Comparison of ENCODE assay signal across 23 cellular contexts in genomic region chr1:205451202-205451601, GRCh38. TPM values are rescaled to one million over a fixed set of nuclear protein-coding genes. Genes with fewer than 3 reads are reported as not detected.
DNase-seq lines count a peak whose midpoint lies in the region; ATAC-seq, FAIRE-seq and TF ChIP-seq lines count a peak whose summit lies in the region.
"Had no signal": no experiment of that assay in that cellular context is flagged by ENCODE, and none has a peak within 500 bp of the region (broad histone marks: within the 10 kb centered on the region; RNA-seq: fewer than 3 reads in every experiment).

No MANE protein-coding gene starts in this region.

- H3K36me3 ChIP-seq in HCT116 (ENCODE audit: control insufficient read depth in 1 of 2, insufficient read depth in 2 of 2, low read length in 2 of 2) = peaks cover 0 to 8% of the 10 kb centered on the region in 2 experiments; a peak in 1 of 4 replicates
- no peaks in the 10 kb centered on the region for H3K36me3 ChIP-seq in astrocyte (ENCODE audit: insufficient read depth, low read length)
- H3K36me3 ChIP-seq in smooth muscle cell (ENCODE audit: low read depth) = no peaks in the 10 kb centered on the region
- no peaks in the 10 kb centered on the region for H3K36me3 ChIP-seq in transverse colon
- H3K36me3 ChIP-seq in gastroesophageal sphincter = no peaks in the 10 kb centered on the region
- H3K36me3 ChIP-seq: colonic mucosa, suprapubic skin had no signal

- H3K9ac ChIP-seq in HCT116 (ENCODE audit: low read length) (peak overlapping the region; percentile 61; the same call in 1 of the 2 replicates), astrocyte (ENCODE audit: low read length) (no peak overlapping the region), smooth muscle cell (ENCODE audit: low read depth) (no peak overlapping the region)

- peaks cover 26% of the 10 kb centered on the region for H3K79me2 ChIP-seq in HCT116 (ENCODE audit: insufficient read depth, low read length)
- peaks cover 19% of the 10 kb centered on the region for H3K79me2 ChIP-seq in astrocyte (ENCODE audit: insufficient read depth, low read length)
- H3K79me2 ChIP-seq in smooth muscle cell (ENCODE audit: low read depth) = peaks cover 16% of the 10 kb centered on the region

- no peak for TF ChIP-seq CTCF in HCT116 (IDR thresholded peaks at IDR 0.05 in 2 of 3, conservative IDR thresholded peaks at IDR 0.05 in 1 of 3; ENCODE audit: borderline replicate concordance in 1 of 3, insufficient read depth in 1 of 3, low read depth in 2 of 3, low read length in 2 of 3)
- TF ChIP-seq CTCF in astrocyte (IDR thresholded peaks at IDR 0.05; ENCODE audit: insufficient read depth, low read depth, low read length) = no peak
- no peak for TF ChIP-seq CTCF in smooth muscle cell (IDR thresholded peaks at IDR 0.05; ENCODE audit: borderline replicate concordance, insufficient read depth, poor library complexity, severe bottlenecking)
- no peak for TF ChIP-seq CTCF in transverse colon (IDR thresholded peaks at IDR 0.05)
- TF ChIP-seq CTCF in gastroesophageal sphincter (IDR thresholded peaks at IDR 0.05) = no peak

- RAD21 ChIA-PET in HCT116 (lab: Charles Lee; ENCODE audit: low non-redundant PET in 1 of 2, low total read pairs in 2 of 2, uncharacterized antibody in 2 of 2, unreplicated experiment in 2 of 2) = interaction anchor here (0.6 to 0.9 kb wide), 2 partner anchors 97 to 222 kb away, joined by 3 to 6 read pairs; no protein-coding TSS in a partner anchor

- CTCF ChIA-PET in HCT116 (lab: Charles Lee) = interaction anchor here (1.4 kb wide), 1 partner anchor 178 kb away, joined by 5 read pairs; no protein-coding TSS in a partner anchor

- H3K9me3 ChIP-seq in HCT116 (ENCODE audit: control insufficient read depth in 1 of 2, insufficient read depth in 1 of 2, low read depth in 1 of 2, low read length in 2 of 2) (no peaks in the 10 kb centered on the region), astrocyte (ENCODE audit: insufficient read depth, low read depth, low read length) (no peaks in the 10 kb centered on the region), iPS-18c (ENCODE audit: control insufficient read depth, insufficient read depth, low read length) (no peaks in the 10 kb centered on the region), smooth muscle cell (replicated peaks; ENCODE audit: low read depth) (no peaks in the 10 kb centered on the region), transverse colon (no peaks in the 10 kb centered on the region), gastroesophageal sphincter (no peaks in the 10 kb centered on the region)
- H3K9me3 ChIP-seq: colonic mucosa, suprapubic skin had no signal

- H3K9me2 ChIP-seq in HCT116 (ENCODE audit: insufficient read depth) = no peaks in the 10 kb centered on the region

- ATAC-seq in HCT116 (no peak), gastroesophageal sphincter (no peak), HG03175 (IDR thresholded peaks at IDR 0.05; ENCODE audit: unreplicated experiment) (no peak)
- ATAC-seq: activated T-cell treated with anti-CD3 and anti-CD28 coated beads, Interleukin-2, amount 50 U/mL, for 72 hours; Panc1; SK-N-SH treated with all-trans-retinoic acid at 6 μM for 48 hours had no signal

- no peaks in the 10 kb centered on the region for H3K9me3 Mint-ChIP-seq in astrocyte (ENCODE audit: unreplicated experiment)
- H3K9me3 Mint-ChIP-seq: activated naive CD8-positive, alpha-beta T cell treated with anti-CD3 and anti-CD28 coated beads for 36 hours; activated T-cell treated with anti-CD3 and anti-CD28 coated beads, Interleukin-2, amount 50 U/mL, for 72 hours; CD8-positive, alpha-beta memory T cell had no signal

- H3F3A ChIP-seq in smooth muscle cell (ENCODE audit: low read depth) = peaks cover 4% of the 10 kb centered on the region

- H3K36me3 Mint-ChIP-seq in astrocyte (ENCODE audit: low read depth, unreplicated experiment) = peaks cover 1% of the 10 kb centered on the region
- H3K36me3 Mint-ChIP-seq: activated naive CD8-positive, alpha-beta T cell treated with anti-CD3 and anti-CD28 coated beads for 36 hours; CD8-positive, alpha-beta memory T cell had no signal

- peak overlapping the region; percentile 71 for H3K27ac ChIP-seq in HCT116 (ENCODE audit: low read depth, low read length)
- no peak overlapping the region for H3K27ac ChIP-seq in astrocyte (ENCODE audit: low read depth, low read length)
- peak overlapping the region; percentile 76 for H3K27ac ChIP-seq in smooth muscle cell (ENCODE audit: low read depth)
- H3K27ac ChIP-seq in transverse colon = no peak overlapping the region
- H3K27ac ChIP-seq in gastroesophageal sphincter = no peak overlapping the region
- H3K27ac ChIP-seq: colonic mucosa, suprapubic skin had no signal

- H3K27me3 Mint-ChIP-seq in astrocyte (ENCODE audit: low read depth, unreplicated experiment) = peaks cover 34% of the 10 kb centered on the region

- H3K27me3 ChIP-seq in HCT116 (ENCODE audit: insufficient read depth, low read length) (0 out of 2 replicates have a peak, but pooled peaks cover 3% of the 10 kb centered on the region), astrocyte (ENCODE audit: insufficient read depth, low read length) (peaks cover 42% of the 10 kb centered on the region), smooth muscle cell (ENCODE audit: low read depth) (peaks cover 36% of the 10 kb centered on the region), transverse colon (peaks cover 65% of the 10 kb centered on the region), gastroesophageal sphincter (peaks cover 70% of the 10 kb centered on the region)

- H2AFZ ChIP-seq in HCT116 (ENCODE audit: low read depth, low read length, poor library complexity, severe bottlenecking) (no peak overlapping the region), astrocyte (ENCODE audit: low read depth, low read length) (no peak overlapping the region), smooth muscle cell (ENCODE audit: low read depth) (no peak overlapping the region)

- WGBS in smooth muscle cell (ENCODE audit: low lambda C conversion rate) = 42% methylated on average over 5 of the region's 5 CpGs
- WGBS in transverse colon (ENCODE audit: low coverage in 1 of 2), 2 donors = 59% methylated on average over 5 of the region's 5 CpGs; no CpG with 5 or more reads in 1 of the 2 donors
- WGBS in gastroesophageal sphincter (ENCODE audit: low coverage in 1 of 2), 2 donors = 60% methylated on average over 2 of the region's 5 CpGs; no CpG with 5 or more reads in 1 of the 2 donors

- H3K4me1 ChIP-seq in HCT116 (ENCODE audit: control insufficient read depth in 1 of 2, insufficient read depth in 2 of 2, low read length in 2 of 2) = peaks cover 47 to 82% of the 10 kb centered on the region in 2 experiments
- peaks cover 27% of the 10 kb centered on the region for H3K4me1 ChIP-seq in astrocyte (ENCODE audit: insufficient read depth, low read length)
- H3K4me1 ChIP-seq in smooth muscle cell (ENCODE audit: low read depth) = peaks cover 70% of the 10 kb centered on the region
- peaks cover 4 to 24% (median 15%) of the 10 kb centered on the region in 4 donors for H3K4me1 ChIP-seq in transverse colon
- H3K4me1 ChIP-seq in gastroesophageal sphincter = peaks cover 0 to 17% (median 7%) of the 10 kb centered on the region in 3 donors

- TF ChIP-seq EP300 in transverse colon (IDR thresholded peaks at IDR 0.05; ENCODE audit: low read depth) (no peak), gastroesophageal sphincter (IDR thresholded peaks at IDR 0.05) (no peak)

- peak overlapping the region; percentile 90 for H3K4me2 ChIP-seq in HCT116 (ENCODE audit: low read length)
- no peak overlapping the region for H3K4me2 ChIP-seq in astrocyte (ENCODE audit: low read length)
- no peak overlapping the region for H3K4me2 ChIP-seq in smooth muscle cell

- no peak for DNase-seq in HCT116 (ENCODE audit: low read depth, low spot score)
- DNase-seq in astrocyte (ENCODE audit: low read depth) = no peak
- no peak for DNase-seq in smooth muscle cell (lab: John Stamatoyannopoulos, UW; ENCODE audit: unreplicated experiment)
- DNase-seq in transverse colon = no peak
- DNase-seq: activated CD8-positive, alpha-beta memory T cell treated with anti-CD3 and anti-CD28 coated beads for 24 hours; activated naive CD8-positive, alpha-beta T cell treated with anti-CD3 and anti-CD28 coated beads for 36 hours; activated T-cell treated with anti-CD3 and anti-CD28 coated beads, Interleukin-2, amount 50 U/mL, for 72 hours; CD8-positive, alpha-beta memory T cell; colonic mucosa; DND-41; hippocampal formation; NCI-H1436 treated with DMSO at 0.1 percent for 48 hours; NCI-H2227 treated with DMSO at 0.1 percent for 48 hours; stimulated activated CD4-positive, alpha-beta T cell treated with anti-CD3 and anti-CD28 coated beads, Interleukin-12 subunit alpha, Interleukin-12 subunit beta, amount 100 ng/mL, for 4 hours; T1000 had no signal

- BruUV-seq in HCT116 (replicated peaks; lab: Mats Ljungman, UMichigan) = no TSS peak

- H3K4me3 ChIP-seq in HCT116 (replicated peaks in 1 of 2; ENCODE audit: low read depth in 1 of 2, low read length in 2 of 2) = no peak overlapping the region; a peak in 2 of 4 replicates
- H3K4me3 ChIP-seq in astrocyte (ENCODE audit: insufficient read depth, low read depth, low read length) = no peak overlapping the region
- 0 out of 2 replicates have a peak overlapping the region, but pooled peaks have one; percentile 22 for H3K4me3 ChIP-seq in iPS-18c (ENCODE audit: insufficient read depth, low read depth, low read length)
- no peak overlapping the region for H3K4me3 ChIP-seq in smooth muscle cell
- H3K4me3 ChIP-seq in transverse colon = no peak overlapping the region
- no peak overlapping the region for H3K4me3 ChIP-seq in gastroesophageal sphincter
- H3K4me3 ChIP-seq: colonic mucosa, suprapubic skin had no signal

- peaks cover 37% of the 10 kb centered on the region for H3K4me1 Mint-ChIP-seq in astrocyte (ENCODE audit: low read depth, unreplicated experiment)

- POLR2A ChIA-PET in HCT116 (lab: Charles Lee) = interaction anchor here (1.8 to 2.3 kb wide), 3 partner anchors 9 to 27 kb away, joined by 10 to 18 read pairs (median 12); no protein-coding TSS in a partner anchor

- intact Hi-C loops in HCT116 (cut with micrococcal nuclease) (no loop called here), transverse colon (cut with DNase I; ENCODE audit: low total_unique reads) (no loop called here)

- FAIRE-seq in astrocyte (lab: Jason Lieb, UNC) = no peak

- no peaks in the 10 kb centered on the region for H4K20me1 ChIP-seq in HCT116 (ENCODE audit: insufficient read depth)
- peaks cover 4% of the 10 kb centered on the region for H4K20me1 ChIP-seq in astrocyte (ENCODE audit: insufficient read depth, low read length)
- peaks cover 7% of the 10 kb centered on the region for H4K20me1 ChIP-seq in smooth muscle cell (ENCODE audit: low read depth)

- peak overlapping the region; percentile 75 for H3K27ac Mint-ChIP-seq in astrocyte (ENCODE audit: unreplicated experiment)
- H3K27ac Mint-ChIP-seq: activated naive CD8-positive, alpha-beta T cell treated with anti-CD3 and anti-CD28 coated beads for 36 hours; activated T-cell treated with anti-CD3 and anti-CD28 coated beads, Interleukin-2, amount 50 U/mL, for 72 hours had no signal

- TF ChIP-seq POLR2A in HCT116 (IDR thresholded peaks at IDR 0.05; ENCODE audit: borderline replicate concordance, extremely low read depth, insufficient read depth, insufficient read length) = no peak
- no peak for TF ChIP-seq POLR2A in transverse colon (IDR thresholded peaks at IDR 0.05)
- no peak for TF ChIP-seq POLR2A in gastroesophageal sphincter (IDR thresholded peaks at IDR 0.05)

- H3K4me3 Mint-ChIP-seq in astrocyte (ENCODE audit: unreplicated experiment) = peak overlapping the region; percentile 17
- H3K4me3 Mint-ChIP-seq: activated naive CD8-positive, alpha-beta T cell treated with anti-CD3 and anti-CD28 coated beads for 36 hours; activated T-cell treated with anti-CD3 and anti-CD28 coated beads, Interleukin-2, amount 50 U/mL, for 72 hours had no signal

- TF ChIP-seq RAD21 in HCT116 (IDR thresholded peaks at IDR 0.05; ENCODE audit: low read depth) = no peak

- in situ Hi-C loops in transverse colon (cut with MboI; ENCODE audit: low pct_ligation_motif_present in 1 of 4, low pct_unique_long_range_greater_than_20kb in 1 of 4, low sequenced_read_pairs in 3 of 4) = no loop called here

RNA-seq across cellular contexts. Expression of gene BLACAT1, which starts 4.6 kb away (rescaled TPM):
- 3.9 TPM for total RNA-seq in HCT116 (2021; ENCODE audit: unreplicated experiment)
- polyA plus RNA-seq in HCT116 (2012) = 3.2 and 4.4 TPM in 2 replicates
- total RNA-seq in astrocyte = 2.2 and 2.3 TPM in 2 replicates
- 1.3 and 3.9 TPM in 2 replicates for total RNA-seq in smooth muscle cell
- polyA plus RNA-seq in smooth muscle cell = 0.72 and 2.8 TPM in 2 replicates
- under 1 TPM in 1 of 4 donors, not detected in 3; 0.48 TPM for total RNA-seq in transverse colon
- not detected for total RNA-seq in gastroesophageal sphincter
- total RNA-seq: mesenteric fat pad, suprapubic skin had no signal
- polyA plus RNA-seq: CD8-positive, alpha-beta memory T cell had no signal

RNA-seq across cellular contexts. Expression of gene LEMD1, which starts 29.3 kb away (rescaled TPM):
- total RNA-seq in HCT116 (2021; ENCODE audit: unreplicated experiment) = 11.9 TPM
- polyA plus RNA-seq in HCT116 (2012) = 14.9 and 21.8 TPM in 2 replicates
- total RNA-seq in astrocyte = 2.5 and 3.1 TPM in 2 replicates
- total RNA-seq in smooth muscle cell = 1.3 and 5.8 TPM in 2 replicates
- 8.0 and 15.0 TPM in 2 replicates for polyA plus RNA-seq in smooth muscle cell
- total RNA-seq in transverse colon = not detected
- total RNA-seq in gastroesophageal sphincter = not detected
- total RNA-seq: M059J, mesenteric fat pad had no signal
- polyA plus RNA-seq: CD8-positive, alpha-beta memory T cell had no signal

RNA-seq across cellular contexts. Expression of gene CDK18, which starts 53.3 kb away (rescaled TPM):
- total RNA-seq in HCT116 (2021; ENCODE audit: unreplicated experiment) (32.0 TPM), astrocyte (15.7 and 17.8 TPM in 2 replicates), smooth muscle cell (3.5 and 6.1 TPM in 2 replicates), transverse colon (100 to 1,000 TPM in 1 of 4 donors, 10 to 100 TPM in 3; 28.8 to 112 (median 33.5) TPM), gastroesophageal sphincter (10 to 100 TPM in 1 of 4 donors, 1 to 10 TPM in 3; 5.1 to 13.7 (median 6.3) TPM)
- 30.5 and 30.7 TPM in 2 replicates for polyA plus RNA-seq in HCT116 (2012)
- polyA plus RNA-seq in smooth muscle cell = 6.1 and 10.0 TPM in 2 replicates

Comparison
In these comparisons a context has a peak if more than half of its experiments do, and no peak if none do; other contexts are left out.
1. H3K27ac ChIP-seq: peak in HCT116 (single experiment) and smooth muscle cell (single experiment); none in astrocyte (single experiment), transverse colon (0 of 4) and gastroesophageal sphincter (0 of 4).